In genomic region chr1:72438270-72438669, GRCh38 we compare ENCODE assay signal across 15 cellular contexts.
DNase-seq lines count a peak whose midpoint lies in the region; ATAC-seq and TF ChIP-seq lines count a peak whose summit lies in the region.
"Had no signal": no experiment of that assay in that cellular context is flagged by ENCODE, and none has a peak within 500 bp of the region (broad histone marks: within the 10 kb centered on the region; RNA-seq: fewer than 3 reads in every experiment).

No MANE protein-coding gene starts in this region.

- TF ChIP-seq RAD21 in IMR-90 (IDR thresholded peaks at IDR 0.05; ENCODE audit: low read length): no peak

- no peaks in the 10 kb centered on the region for H3K79me1 ChIP-seq in IMR-90 (ENCODE audit: low read depth in 1 of 2, low read length in 2 of 2)

- in situ Hi-C loops in IMR-90 (cut with MboI; ENCODE audit: low sequenced_read_pairs): no loop called here
- in situ Hi-C loops in ACHN (cut with HindIII; ENCODE audit: low pct_ligation_motif_present, low pct_unique_long_range_greater_than_20kb, low sequenced_read_pairs): no loop called here

- WGBS in IMR-90 (ENCODE audit: extremely low coverage in 2 of 2, insufficient read length in 1 of 2), 2 experiments: no CpG with 5 or more reads among the region's 1 CpG
- WGBS in tibial nerve, 2 donors: 73 to 81% methylated on average over 1 of the region's 1 CpG

- H3K18ac ChIP-seq in IMR-90 (ENCODE audit: low read depth, low read length): no peak overlapping the region

- H3K9me3 ChIP-seq in IMR-90 (ENCODE audit: control insufficient read depth, insufficient read depth, low read length) (no peaks in the 10 kb centered on the region), tibial nerve (peaks cover 0 to 3% (median 0%) of the 10 kb centered on the region in 4 donors)
- H3K9me3 ChIP-seq: BE2C, SK-N-SH had no signal

- ATAC-seq in IMR-90 (ENCODE audit: low read depth): peak; percentile 59

- no peak overlapping the region for H2BK120ac ChIP-seq in IMR-90 (ENCODE audit: low read depth, low read length)

- no peak overlapping the region for H4K91ac ChIP-seq in IMR-90 (ENCODE audit: insufficient read depth, low read depth, low read length)

- no peaks in the 10 kb centered on the region for H3K9me1 ChIP-seq in IMR-90 (ENCODE audit: insufficient read depth, low read length)

- peak overlapping the region in 1 of 2 experiments; percentile 39; a peak in 2 of 4 replicates for H4K8ac ChIP-seq in IMR-90 (ENCODE audit: low read depth in 2 of 2, low read length in 2 of 2)

- no peak overlapping the region for H3K23ac ChIP-seq in IMR-90 (ENCODE audit: low read depth, low read length)

- CTCF ChIA-PET in IMR-90 (lab: Yijun Ruan, JAX): interaction anchor here (0.6 kb wide), 1 partner anchor 1395 kb away, joined by 8 read pairs; no protein-coding TSS in a partner anchor

- H2AK5ac ChIP-seq in IMR-90 (ENCODE audit: low read depth, low read length): no peak overlapping the region

- POLR2A ChIA-PET in IMR-90 (lab: Charles Lee; ENCODE audit: unreplicated experiment): no interaction called here

- no peak overlapping the region for H3K4me2 ChIP-seq in IMR-90 (ENCODE audit: low read depth, low read length)
- H3K4me2 ChIP-seq: SK-N-SH had no signal

- intact Hi-C loops in IMR-90 (cut with micrococcal nuclease): no loop called here

- no peak overlapping the region for H3K4me3 ChIP-seq in IMR-90 (ENCODE audit: insufficient read depth, low read depth, low read length)
- H3K4me3 ChIP-seq in cardiac fibroblast (replicated peaks in 1 of 2; ENCODE audit: low read depth in 2 of 2, low read length in 2 of 2): no peak overlapping the region
- H3K4me3 ChIP-seq in fibroblast of the aortic adventitia (ENCODE audit: low read depth, low read length): no peak overlapping the region
- no peak overlapping the region for H3K4me3 ChIP-seq in tibial nerve

- H3K27ac ChIP-seq in IMR-90 (ENCODE audit: insufficient read depth, low read length): no peak overlapping the region
- no peak overlapping the region for H3K27ac ChIP-seq in tibial nerve

- no peaks in the 10 kb centered on the region for H4K20me1 ChIP-seq in IMR-90 (ENCODE audit: insufficient read depth, low read length)

- TF ChIP-seq CTCF in IMR-90 (conservative IDR thresholded peaks at IDR 0.05; ENCODE audit: low read depth, low read length) (no peak), cardiac fibroblast (IDR thresholded peaks at IDR 0.05; ENCODE audit: low read depth, low read length) (no peak), fibroblast of the aortic adventitia (IDR thresholded peaks at IDR 0.05; ENCODE audit: insufficient read depth, low read length) (no peak), tibial nerve (IDR thresholded peaks at IDR 0.05) (no peak)

- H3K4me1 ChIP-seq in IMR-90 (ENCODE audit: control insufficient read depth, insufficient read depth, low read length): peaks cover 2% of the 10 kb centered on the region; the same call in 1 of the 2 replicates
- H3K4me1 ChIP-seq in tibial nerve: no peaks in the 10 kb centered on the region
- H3K4me1 ChIP-seq: BE2C had no signal

- H2AK9ac ChIP-seq in IMR-90 (replicated peaks; ENCODE audit: low read depth, low read length, poor library complexity): no peak overlapping the region

- no peaks in the 10 kb centered on the region for H3K27me3 ChIP-seq in IMR-90 (ENCODE audit: control insufficient read depth, insufficient read depth, low read length)
- no peaks in the 10 kb centered on the region for H3K27me3 ChIP-seq in tibial nerve
- H3K27me3 ChIP-seq: BE2C had no signal

- H2BK20ac ChIP-seq in IMR-90 (ENCODE audit: low read depth, low read length): no peak overlapping the region

- no peak overlapping the region for H2BK15ac ChIP-seq in IMR-90 (ENCODE audit: low read depth, low read length)

- no peak overlapping the region for H3K14ac ChIP-seq in IMR-90 (replicated peaks; ENCODE audit: low read depth, low read length)

- no TSS peak for BruUV-seq in IMR-90 (replicated peaks; lab: Mats Ljungman, UMichigan)

- no peak overlapping the region for H3K4ac ChIP-seq in IMR-90 (ENCODE audit: low read depth, low read length)

- no peak for TF ChIP-seq POLR2A in IMR-90 (IDR thresholded peaks at IDR 0.05; ENCODE audit: low read depth, low read length)
- TF ChIP-seq POLR2A in tibial nerve (IDR thresholded peaks at IDR 0.05): no peak

- no peak for TF ChIP-seq EP300 in tibial nerve (IDR thresholded peaks at IDR 0.05)

- no peak overlapping the region for H4K5ac ChIP-seq in IMR-90 (ENCODE audit: low read depth, low read length)

- H3K56ac ChIP-seq in IMR-90 (ENCODE audit: extremely low read depth, insufficient read depth, low read length): no peak overlapping the region

- dilution Hi-C loops in IMR-90 (cut with HindIII; ENCODE audit: low sequenced_read_pairs, unreplicated experiment): no loop called here

- H3K36me3 ChIP-seq in IMR-90 (ENCODE audit: control insufficient read depth, insufficient read depth, low read length) (no peaks in the 10 kb centered on the region), tibial nerve (no peaks in the 10 kb centered on the region)
- H3K36me3 ChIP-seq: BE2C had no signal

- peak overlapping the region; percentile 60 for H2BK5ac ChIP-seq in IMR-90 (ENCODE audit: low read depth, low read length, poor library complexity, severe bottlenecking)

- peak; percentile 32 for DNase-seq in IMR-90
- DNase-seq in cardiac fibroblast (ENCODE audit: low read depth in 2 of 2): peak; percentile 10 to 68
- DNase-seq in fibroblast of the aortic adventitia (ENCODE audit: low read depth): peak; percentile 29
- peak; percentile 24 for DNase-seq in stromal cell of bone marrow (ENCODE audit: low read depth)
- no peak for DNase-seq in tibial nerve (ENCODE audit: low spot score in 2 of 2)
- DNase-seq in T-helper 2 cell: no peak
- no peak for DNase-seq in ACHN
- DNase-seq: BE2C; CD4-positive, alpha-beta T cell; MV-4-11; NCI-H1417; NCI-H187 treated with DMSO at 0.1 percent for 48 hours; NCI-H526 treated with DMSO at 0.1 percent for 48 hours; SHP77; SK-N-SH had no signal

- no peak overlapping the region for H2AFZ ChIP-seq in IMR-90 (replicated peaks; ENCODE audit: low read length, poor library complexity)

- no peak overlapping the region for H3K9ac ChIP-seq in IMR-90 (ENCODE audit: low read depth, low read length)
- H3K9ac ChIP-seq: SK-N-SH had no signal

TF ChIP-seq in IMR-90, 13 proteins besides CTCF, POLR2A, EP300 and RAD21:
- TF ChIP-seq SMC3 (IDR thresholded peaks at IDR 0.05; ENCODE audit: low read depth, low read length) (no peak), CEBPB (IDR thresholded peaks at IDR 0.05; ENCODE audit: low read depth, low read length) (peak; percentile 72), CHD1 (IDR thresholded peaks at IDR 0.05; ENCODE audit: low read depth, low read length) (no peak)
TF ChIP-seq in IMR-90: peak in this region for 1.

Comparison
In these comparisons a context has a peak if more than half of its experiments do, and no peak if none do; other contexts are left out.
1. DNase-seq: peak in IMR-90 (single experiment), cardiac fibroblast (2 of 2), fibroblast of the aortic adventitia (single experiment) and stromal cell of bone marrow (single experiment); none in tibial nerve (0 of 2), T-helper 2 cell (0 of 5) and ACHN (single experiment).